ENCODE assay signal across 8 cellular contexts in the genomic region with DNA sequence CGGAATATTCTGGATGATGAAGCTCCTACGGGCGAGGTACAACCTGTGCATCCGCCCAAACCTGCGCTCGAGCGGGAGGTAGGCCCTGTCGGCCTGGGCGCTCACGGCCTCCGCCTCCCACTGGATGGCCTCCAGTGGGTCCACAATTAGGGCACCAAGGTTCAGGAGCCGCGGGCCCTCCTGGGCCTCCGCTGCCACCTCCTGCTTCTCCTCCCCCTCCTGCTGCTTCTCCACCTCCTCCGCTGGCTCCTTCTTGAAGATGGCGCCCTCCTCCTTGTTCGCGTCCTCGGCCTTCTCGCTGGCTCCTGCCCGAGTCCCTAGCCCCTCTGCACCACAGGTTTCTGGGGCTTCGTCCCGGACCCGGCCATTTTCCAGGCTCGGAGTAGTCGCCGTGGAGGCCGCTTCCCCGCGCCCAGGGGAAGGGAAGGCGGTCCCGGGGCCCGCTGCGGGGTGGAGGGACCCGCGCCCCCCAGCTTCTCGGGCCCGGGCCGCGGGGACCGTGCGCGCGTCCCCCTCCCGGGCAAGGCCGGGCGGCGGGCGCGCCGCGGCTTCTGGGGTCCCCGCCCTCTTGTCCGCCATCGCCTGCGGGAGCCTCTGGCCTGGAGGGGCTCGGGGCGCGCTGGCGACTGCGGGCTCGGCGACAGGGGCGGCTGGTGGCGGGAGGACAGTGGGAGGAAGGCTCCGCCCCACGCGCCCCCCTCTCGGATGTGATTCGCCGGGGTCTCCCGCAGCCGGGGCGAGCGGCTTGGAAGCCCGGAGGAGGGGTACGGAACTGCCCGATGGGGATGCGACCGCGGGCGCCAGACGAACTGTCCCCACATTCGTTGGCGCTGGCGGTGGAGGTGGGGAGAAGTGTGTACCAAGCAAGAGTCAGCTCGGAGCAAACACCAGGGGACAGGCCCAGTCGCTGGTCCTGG. TPM values are rescaled to one million over a fixed set of nuclear protein-coding genes. Genes with fewer than 3 reads are reported as not detected.
A peak's percentile ranks its signal among the peaks of the same experiment; 100 is the strongest.
DNase-seq lines count a peak whose midpoint lies in the region; ATAC-seq and TF ChIP-seq lines count a peak whose summit lies in the region.

No MANE protein-coding gene starts in this region.

- no peak for TF ChIP-seq POLR2A in esophagus squamous epithelium (IDR thresholded peaks at IDR 0.05)

- ATAC-seq in activated T-cell treated with anti-CD3 and anti-CD28 coated beads, Interleukin-2, amount 50 U/mL, for 4 hours, result peak; percentile 51 to 55
- ATAC-seq in naive B cell (ENCODE audit: low read depth in 2 of 2) (peak; percentile 54 to 59), GM18868 (IDR thresholded peaks at IDR 0.05; ENCODE audit: unreplicated experiment) (no peak)

- 0 to 19% methylated on average over 4 to 28 of the region's 88 CpGs for WGBS in esophagus squamous epithelium, 2 donors
- 9% methylated on average over 88 of the region's 88 CpGs for WGBS in thymus

- TF ChIP-seq CTCF in BE2C (IDR thresholded peaks at IDR 0.05; ENCODE audit: low read depth, low read length) (no peak), esophagus squamous epithelium (IDR thresholded peaks at IDR 0.05) (no peak)

- H3K9me3 ChIP-seq in BE2C, result no peaks in the 10 kb centered on the region
- no peaks in the 10 kb centered on the region for H3K9me3 ChIP-seq in esophagus squamous epithelium
- no peaks in the 10 kb centered on the region for H3K9me3 ChIP-seq in thymus (ENCODE audit: control insufficient read depth)

- H3K27me3 Mint-ChIP-seq in activated T-cell treated with anti-CD3 and anti-CD28 coated beads, Interleukin-2, amount 50 U/mL, for 4 hours (ENCODE audit: low read depth), result no peaks in the 10 kb centered on the region
- H3K27me3 Mint-ChIP-seq in naive B cell, result peaks cover 0 to 13% (median 12%) of the 10 kb centered on the region in 3 donors

- H3K36me3 ChIP-seq in BE2C (peaks cover 2% of the 10 kb centered on the region; the same call in 1 of the 2 replicates), esophagus squamous epithelium (peaks cover 0 to 17% (median 0%) of the 10 kb centered on the region in 3 donors), thymus (ENCODE audit: control insufficient read depth, insufficient read depth) (peaks cover 9% of the 10 kb centered on the region)

- peak overlapping the region in 4 of 6 donors; percentile 45 to 82 (median 60) for H3K27ac Mint-ChIP-seq in naive B cell

- peak overlapping the region; percentile 77 for H3K4me3 Mint-ChIP-seq in activated T-cell treated with anti-CD3 and anti-CD28 coated beads, Interleukin-2, amount 50 U/mL, for 4 hours
- H3K4me3 Mint-ChIP-seq in naive B cell, result peak overlapping the region; percentile 73 to 90 (median 82)

- no peaks in the 10 kb centered on the region for H3K9me3 Mint-ChIP-seq in activated T-cell treated with anti-CD3 and anti-CD28 coated beads, Interleukin-2, amount 50 U/mL, for 4 hours
- peaks cover 0 to 2% (median 0%) of the 10 kb centered on the region in 7 donors for H3K9me3 Mint-ChIP-seq in naive B cell

- H3K27ac ChIP-seq in esophagus squamous epithelium (peak overlapping the region; percentile 71 to 83 (median 80)), thymus (ENCODE audit: low read depth) (peak overlapping the region; percentile 58)

- peaks cover 35% of the 10 kb centered on the region for H3K4me1 Mint-ChIP-seq in activated T-cell treated with anti-CD3 and anti-CD28 coated beads, Interleukin-2, amount 50 U/mL, for 4 hours (ENCODE audit: low read depth)
- H3K4me1 Mint-ChIP-seq in naive B cell, result peaks cover 22 to 30% (median 25%) of the 10 kb centered on the region in 3 donors

- peak overlapping the region; percentile 60 for H3K4me3 ChIP-seq in BE2C (ENCODE audit: low read depth, low read length)
- H3K4me3 ChIP-seq in esophagus squamous epithelium, result peak overlapping the region; percentile 49 to 75 (median 64)
- H3K4me3 ChIP-seq in thymus (ENCODE audit: low read length), result peak overlapping the region; percentile 70

- DNase-seq in BE2C (peak; percentile 62), NCI-H1105 treated with DMSO at 0.1 percent for 48 hours (lab: John Stamatoyannopoulos, UW) (peak; percentile 73), esophagus squamous epithelium (lab: John Stamatoyannopoulos, UW) (no peak), naive B cell (no peak), NCI-H2107 (lab: John Stamatoyannopoulos, UW) (no peak)
- DNase-seq in activated T-cell treated with anti-CD3 and anti-CD28 coated beads, Interleukin-2, amount 50 U/mL, for 4 hours, result peak; percentile 26

- H3K4me1 ChIP-seq in BE2C (no peaks in the 10 kb centered on the region), esophagus squamous epithelium (peaks cover 8 to 32% (median 12%) of the 10 kb centered on the region in 3 donors), thymus (ENCODE audit: control insufficient read depth, insufficient read depth, low read length) (peaks cover 9% of the 10 kb centered on the region)

- H3K27me3 ChIP-seq in BE2C, result no peaks in the 10 kb centered on the region
- H3K27me3 ChIP-seq in esophagus squamous epithelium, result no peaks in the 10 kb centered on the region
- no peaks in the 10 kb centered on the region for H3K27me3 ChIP-seq in thymus (ENCODE audit: control insufficient read depth, insufficient read depth)

- H3K36me3 Mint-ChIP-seq in activated T-cell treated with anti-CD3 and anti-CD28 coated beads, Interleukin-2, amount 50 U/mL, for 4 hours (ENCODE audit: insufficient read depth), result peaks cover 16% of the 10 kb centered on the region
- H3K36me3 Mint-ChIP-seq in naive B cell, result peaks cover 0 to 6% of the 10 kb centered on the region in 2 donors

- intact Hi-C loops in esophagus squamous epithelium (cut with DNase I), result no loop called here

RNA-seq across cellular contexts. Expression of a gene that starts 17.6 kb away (rescaled TPM):
- 15.5 TPM for polyA plus RNA-seq in BE2C (2012; ENCODE audit: insufficient read depth, insufficient read length, low read depth)
- total RNA-seq in activated T-cell treated with anti-CD3 and anti-CD28 coated beads, Interleukin-2, amount 50 U/mL, for 4 hours, result 100 to 1,000 TPM; 140 to 173 (median 151) TPM
- 10 to 100 TPM in 2 of 4 donors, 1 to 10 TPM in 2; 6.2 to 14.0 (median 11.2) TPM for total RNA-seq in esophagus squamous epithelium
- polyA plus RNA-seq in naive B cell (ENCODE audit: low read depth in 6 of 6), result 1 to 10 TPM; 3.1 to 6.8 (median 3.9) TPM
- polyA plus RNA-seq in thymus, result 5.0 TPM

RNA-seq across cellular contexts. Expression of a gene that starts 17.7 kb away (rescaled TPM):
- polyA plus RNA-seq in BE2C (2012; ENCODE audit: insufficient read depth, insufficient read length, low read depth), result 18.2 TPM
- 100 to 1,000 TPM in 1 of 3 donors, 10 to 100 TPM in 2; 85.6 to 113 (median 95.7) TPM for total RNA-seq in activated T-cell treated with anti-CD3 and anti-CD28 coated beads, Interleukin-2, amount 50 U/mL, for 4 hours
- 10 to 100 TPM; 15.7 to 29.6 (median 18.1) TPM for total RNA-seq in esophagus squamous epithelium
- 10 to 100 TPM in 5 of 6 donors, 1 to 10 TPM in 1; 7.2 to 16.9 (median 14.7) TPM for polyA plus RNA-seq in naive B cell (ENCODE audit: low read depth in 6 of 6)
- 9.1 TPM for polyA plus RNA-seq in thymus

Comparison
In these comparisons a context has a peak if more than half of its experiments do, and no peak if none do; other contexts are left out.
1. DNase-seq: peak in BE2C (single experiment), NCI-H1105 treated with DMSO at 0.1 percent for 48 hours (single experiment) and activated T-cell treated with anti-CD3 and anti-CD28 coated beads, Interleukin-2, amount 50 U/mL, for 4 hours (single experiment); none in esophagus squamous epithelium (single experiment), naive B cell (single experiment) and NCI-H2107 (single experiment).
2. RNA of a gene that starts 17.6 kb away (total RNA-seq): 140 to 173 TPM in activated T-cell treated with anti-CD3 and anti-CD28 coated beads, Interleukin-2, amount 50 U/mL, for 4 hours; 6.2 to 14.0 TPM in esophagus squamous epithelium; every median in the first group is over 4 times any median in the second.
3. Peak in every context shown above with its lines, with median percentiles within 50 percentile points of each other: H3K4me3 ChIP-seq.